ENCODE assay signal across 20 cellular contexts in genomic region chr17:265726-266125, GRCh38.
DNase-seq lines count a peak whose midpoint lies in the region; ATAC-seq and TF ChIP-seq lines count a peak whose summit lies in the region.
"Had no signal": no experiment of that assay in that cellular context is flagged by ENCODE, and none has a peak within 500 bp of the region (broad histone marks: within the 10 kb centered on the region; RNA-seq: fewer than 3 reads in every experiment).

No MANE protein-coding gene starts in this region.

- H3K36me3 ChIP-seq in heart left ventricle (peaks cover 0 to 4% (median 0%) of the 10 kb centered on the region in 9 donors), right atrium auricular region (no peaks in the 10 kb centered on the region), aorta (ENCODE audit: control insufficient read depth in 1 of 2, insufficient read depth in 2 of 2, low read length in 1 of 2) (no peaks in the 10 kb centered on the region), GM23248 (ENCODE audit: low read depth) (no peaks in the 10 kb centered on the region)
- H3K36me3 ChIP-seq: prostate gland had no signal

- no peaks in the 10 kb centered on the region for H3K79me2 ChIP-seq in GM23248 (ENCODE audit: insufficient read depth)

- H3K9me3 ChIP-seq in heart left ventricle (no peaks in the 10 kb centered on the region), right atrium auricular region (no peaks in the 10 kb centered on the region), aorta (ENCODE audit: control insufficient read depth, low read length) (no peaks in the 10 kb centered on the region), GM23248 (ENCODE audit: low read depth) (no peaks in the 10 kb centered on the region)
- H3K9me3 ChIP-seq: prostate gland had no signal

- intact Hi-C loops in heart left ventricle (cut with DNase I) (loop anchor here in 2 of 10 donors (5.0 kb wide), 2 partner anchors 37 to 67 kb away; no protein-coding TSS in a partner anchor), cardiac septum (cut with DNase I) (loop anchor here (5.0 kb wide), 2 partner anchors 67 to 122 kb away; no protein-coding TSS in a partner anchor), posterior vena cava (cut with DNase I) (no loop called here), aorta (cut with DNase I) (no loop called here)

- H3K4me2 ChIP-seq in GM23248 (ENCODE audit: unreplicated experiment) = no peak overlapping the region
- H3K4me2 ChIP-seq: BLaER1 had no signal

- TF ChIP-seq CTCF in heart left ventricle (IDR thresholded peaks at IDR 0.05) (no peak), right atrium auricular region (IDR thresholded peaks at IDR 0.05) (no peak)

- WGBS in heart left ventricle, 4 donors = 46 to 66% (median 48%) methylated on average over 10 of the region's 10 CpGs
- WGBS in aorta, 2 donors = 50 to 56% methylated on average over 10 of the region's 10 CpGs
- WGBS in GM23248 (ENCODE audit: low coverage in 1 of 2, low lambda C conversion rate in 2 of 2, missing lambda C conversion rate in 2 of 2), 2 experiments = 23 to 30% methylated on average over 10 of the region's 10 CpGs

- ATAC-seq in heart left ventricle (peak in 3 of 4 donors; percentile 36 to 66 (median 62)), aorta (ENCODE audit: low FRiP score) (no peak), HG02938 (IDR thresholded peaks at IDR 0.05; ENCODE audit: unreplicated experiment) (no peak)
- ATAC-seq: stimulated activated naive CD8-positive, alpha-beta T cell treated with anti-CD3 and anti-CD28 coated beads, Interleukin-15, amount 100 ng/mL, for 72 hours had no signal

- no peak overlapping the region for H2AFZ ChIP-seq in GM23248

- peaks cover 0 to 41% (median 22%) of the 10 kb centered on the region in 12 donors for H3K4me1 ChIP-seq in heart left ventricle
- H3K4me1 ChIP-seq in right atrium auricular region = peaks cover 0 to 23% of the 10 kb centered on the region in 2 donors
- H3K4me1 ChIP-seq in aorta (ENCODE audit: control insufficient read depth in 1 of 2, insufficient read depth in 2 of 2, low read length in 2 of 2) = no peaks in the 10 kb centered on the region
- H3K4me1 ChIP-seq in GM23248 (ENCODE audit: insufficient read depth) = peaks cover 5% of the 10 kb centered on the region; the same call in 1 of the 2 replicates
- H3K4me1 ChIP-seq: prostate gland had no signal

- H3K4me3 ChIP-seq in heart left ventricle (peak overlapping the region in 1 of 12 donors; percentile 10), right atrium auricular region (no peak overlapping the region), aorta (ENCODE audit: low read length in 2 of 2) (no peak overlapping the region), GM23248 (no peak overlapping the region)
- H3K4me3 ChIP-seq: BLaER1, prostate gland had no signal

- no peak overlapping the region for H3K9ac ChIP-seq in GM23248
- H3K9ac ChIP-seq: BLaER1 had no signal

- no peak for TF ChIP-seq POLR2A in heart left ventricle (IDR thresholded peaks at IDR 0.05)

- H3K9me2 ChIP-seq in GM23248 (ENCODE audit: insufficient read depth) = no peaks in the 10 kb centered on the region

- no peaks in the 10 kb centered on the region; the same call in 1 of the 2 replicates for H3F3A ChIP-seq in GM23248 (ENCODE audit: insufficient read depth)

- in situ Hi-C loops in GM23248 (cut with MboI) = no loop called here

- H4K20me1 ChIP-seq in GM23248 (ENCODE audit: insufficient read depth) = no peaks in the 10 kb centered on the region

- peak overlapping the region in 7 of 12 donors; percentile 79 to 95 (median 82) for H3K27ac ChIP-seq in heart left ventricle
- H3K27ac ChIP-seq in right atrium auricular region = peak overlapping the region; percentile 60 to 84
- no peak overlapping the region for H3K27ac ChIP-seq in aorta (ENCODE audit: low read depth in 1 of 2, low read length in 2 of 2)
- no peak overlapping the region for H3K27ac ChIP-seq in GM23248
- H3K27ac ChIP-seq: BLaER1, prostate gland had no signal

- peak; percentile 36 to 75 (median 43) for DNase-seq in heart left ventricle
- no peak for DNase-seq in cardiac septum (ENCODE audit: low spot score)
- no peak for DNase-seq in right atrium auricular region (ENCODE audit: low spot score)
- peak; percentile 88 for DNase-seq in posterior vena cava (ENCODE audit: low spot score)
- peak; percentile 43 to 71 for DNase-seq in aorta
- no peak for DNase-seq in COLO668 (lab: John Stamatoyannopoulos, UW; ENCODE audit: unreplicated experiment)
- no peak for DNase-seq in GM23248
- DNase-seq: ACHN; activated CD4-positive, alpha-beta T cell treated with anti-CD3 and anti-CD28 coated beads, Interleukin-2, amount 10 ng/mL, durations not matched to agents 24 days and 14 days; NCI-H1092; NCI-H2029; NCI-H2227 treated with DMSO at 0.1 percent for 48 hours; NCI-H748 treated with DMSO at 0.1 percent for 48 hours; SHP77; SW 1271; trophoblast cell had no signal

- H3K27me3 ChIP-seq in heart left ventricle (no peaks in the 10 kb centered on the region), right atrium auricular region (no peaks in the 10 kb centered on the region), aorta (ENCODE audit: control insufficient read depth in 1 of 2, insufficient read depth in 2 of 2, low read length in 1 of 2) (no peaks in the 10 kb centered on the region), GM23248 (replicated peaks; ENCODE audit: insufficient read depth) (no peaks in the 10 kb centered on the region)
- H3K27me3 ChIP-seq: BLaER1 had no signal

Comparison
In these comparisons a context has a peak if more than half of its experiments do, and no peak if none do; other contexts are left out.
1. DNase-seq: peak in heart left ventricle (5 of 5), posterior vena cava (single experiment) and aorta (2 of 2); none in cardiac septum (single experiment), right atrium auricular region (single experiment), COLO668 (single experiment) and GM23248 (single experiment).
2. ATAC-seq: peak in heart left ventricle (3 of 4); none in aorta (single experiment) and HG02938 (single experiment).
3. H3K27ac ChIP-seq: peak in heart left ventricle (7 of 12) and right atrium auricular region (2 of 2); none in aorta (0 of 2) and GM23248 (single experiment).